8 cellular contexts compared by ENCODE assay signal in the genomic region with DNA sequence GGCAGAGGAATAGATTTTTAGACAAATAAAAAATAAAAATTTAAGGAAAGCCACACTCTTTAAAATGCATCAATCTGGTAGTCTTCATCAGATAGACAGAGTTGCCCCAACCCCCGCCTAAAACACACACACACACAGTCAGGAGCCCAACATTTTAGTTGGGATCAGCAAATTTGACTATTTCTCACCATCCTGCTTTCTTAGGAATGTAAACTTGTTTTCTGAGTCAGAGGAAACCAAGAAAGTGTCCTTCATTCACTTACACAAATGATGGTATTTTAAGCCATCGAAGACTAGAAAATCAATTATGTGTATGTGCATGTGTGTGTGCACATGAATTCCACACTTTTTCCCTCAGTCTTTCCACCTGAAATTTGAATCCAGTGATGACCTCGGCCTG.
"Had no signal": no experiment of that assay in that cellular context is flagged by ENCODE, and none has a peak within 500 bp of the region (broad histone marks: within the 10 kb centered on the region; RNA-seq: fewer than 3 reads in every experiment).

No MANE protein-coding gene starts in this region.

- H3K27ac ChIP-seq: GM23248 had no signal

- H3K36me3 ChIP-seq: HAP-1 had no signal

- H3K4me1 ChIP-seq: HAP-1 had no signal

- H3K9ac ChIP-seq: GM23248 had no signal

- ATAC-seq: HepG2, K562 had no signal

- DNase-seq: GM23248, GOT3, H7, IMR-90, KG1 had no signal

- H3K9me3 ChIP-seq: HAP-1 had no signal

- H3K4me3 ChIP-seq: GM23248, HAP-1, K562 had no signal
